19 cellular contexts compared by ENCODE assay signal in the genomic region with DNA sequence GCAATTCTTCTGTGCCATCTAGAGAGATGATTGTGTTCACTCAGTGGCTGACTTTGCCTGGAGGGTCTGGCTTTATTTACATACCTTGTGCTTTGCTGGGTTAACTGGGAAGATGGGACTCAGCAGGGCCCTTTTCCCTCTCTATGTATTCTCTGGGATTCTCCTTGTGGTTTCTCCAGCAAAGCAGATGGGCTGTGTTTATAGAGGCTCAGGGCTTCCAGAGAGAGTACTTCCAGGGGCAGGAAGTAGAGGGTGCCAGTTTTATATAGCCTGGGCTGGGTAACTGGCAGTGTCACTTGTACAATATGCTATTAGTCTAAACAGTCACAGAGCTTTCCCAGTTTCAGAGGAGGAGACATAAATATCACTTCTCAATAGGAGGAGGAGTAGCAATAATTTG.
"Had no signal": no experiment of that assay in that cellular context is flagged by ENCODE, and none has a peak within 500 bp of the region (broad histone marks: within the 10 kb centered on the region; RNA-seq: fewer than 3 reads in every experiment).

No MANE protein-coding gene starts in this region.

- H3K36me3 Mint-ChIP-seq: naive thymus-derived CD8-positive, alpha-beta T cell; stimulated activated memory B cell treated with anti-CD40 and anti-IgM and Interleukin-4, amounts not matched to agents 10 μg/mL and 1 μg/mL and 100 μg/mL, for 72 hours had no signal

- DNase-seq: effector memory CD4-positive, alpha-beta T cell; gastrocnemius medialis; heart right ventricle; hypothalamus; kidney glomerular epithelial cell; naive thymus-derived CD8-positive, alpha-beta T cell; posterior cingulate gyrus; spleen; stimulated activated CD4-positive, alpha-beta T cell treated with anti-CD3 and anti-CD28 coated beads, Interleukin-15, amount 100 ng/mL, for 24 hours; stimulated activated CD4-positive, alpha-beta T cell treated with anti-CD3 and anti-CD28 coated beads, Interleukin-1b, Interleukin-23, amount 100 ng/mL, for 48 hours; stimulated activated CD4-positive, alpha-beta T cell treated with anti-CD3 and anti-CD28 coated beads, Interleukin-4, amount 100 ng/mL, for 24 hours; tibial artery; upper lobe of left lung; uterus had no signal

- H3K4me1 Mint-ChIP-seq: naive thymus-derived CD8-positive, alpha-beta T cell; neural crest cell; stimulated activated memory B cell treated with anti-CD40 and anti-IgM and Interleukin-4, amounts not matched to agents 10 μg/mL and 1 μg/mL and 100 μg/mL, for 72 hours had no signal

- H3K4me3 Mint-ChIP-seq: naive thymus-derived CD8-positive, alpha-beta T cell; neural crest cell; stimulated activated memory B cell treated with anti-CD40 and anti-IgM and Interleukin-4, amounts not matched to agents 10 μg/mL and 1 μg/mL and 100 μg/mL, for 72 hours; stimulated activated naive CD8-positive, alpha-beta T cell treated with anti-CD3 and anti-CD28 coated beads, Interleukin-15, Interleukin-2, amounts not matched to agents 100 ng/mL and 50 ng/mL, for 24 hours had no signal

- H3K27ac ChIP-seq: esophagus muscularis mucosa, gastrocnemius medialis, heart right ventricle, spleen, tibial artery, upper lobe of left lung, uterus had no signal

- H3K27me3 ChIP-seq: esophagus muscularis mucosa, gastrocnemius medialis, spleen, tibial artery, upper lobe of left lung, uterus had no signal

- ATAC-seq: gastrocnemius medialis; heart right ventricle; naive thymus-derived CD8-positive, alpha-beta T cell; sciatic nerve; stimulated activated memory B cell treated with anti-CD40 and anti-IgM and Interleukin-4, amounts not matched to agents 10 μg/mL and 1 μg/mL and 100 μg/mL, for 72 hours had no signal

- H3K9me3 Mint-ChIP-seq: neural crest cell; stimulated activated naive CD8-positive, alpha-beta T cell treated with anti-CD3 and anti-CD28 coated beads, Interleukin-15, Interleukin-2, amounts not matched to agents 100 ng/mL and 50 ng/mL, for 24 hours had no signal

- H3K9me3 ChIP-seq: esophagus muscularis mucosa, gastrocnemius medialis, heart right ventricle, spleen, tibial artery, upper lobe of left lung, uterus had no signal

- H3K27me3 Mint-ChIP-seq: stimulated activated memory B cell treated with anti-CD40 and anti-IgM and Interleukin-4, amounts not matched to agents 10 μg/mL and 1 μg/mL and 100 μg/mL, for 72 hours; stimulated activated naive CD8-positive, alpha-beta T cell treated with anti-CD3 and anti-CD28 coated beads, Interleukin-15, Interleukin-2, amounts not matched to agents 100 ng/mL and 50 ng/mL, for 24 hours had no signal

- H3K27ac Mint-ChIP-seq: naive thymus-derived CD8-positive, alpha-beta T cell; stimulated activated memory B cell treated with anti-CD40 and anti-IgM and Interleukin-4, amounts not matched to agents 10 μg/mL and 1 μg/mL and 100 μg/mL, for 72 hours; stimulated activated naive CD8-positive, alpha-beta T cell treated with anti-CD3 and anti-CD28 coated beads, Interleukin-15, Interleukin-2, amounts not matched to agents 100 ng/mL and 50 ng/mL, for 24 hours had no signal
